13 cellular contexts compared by ENCODE assay signal in the genomic region with DNA sequence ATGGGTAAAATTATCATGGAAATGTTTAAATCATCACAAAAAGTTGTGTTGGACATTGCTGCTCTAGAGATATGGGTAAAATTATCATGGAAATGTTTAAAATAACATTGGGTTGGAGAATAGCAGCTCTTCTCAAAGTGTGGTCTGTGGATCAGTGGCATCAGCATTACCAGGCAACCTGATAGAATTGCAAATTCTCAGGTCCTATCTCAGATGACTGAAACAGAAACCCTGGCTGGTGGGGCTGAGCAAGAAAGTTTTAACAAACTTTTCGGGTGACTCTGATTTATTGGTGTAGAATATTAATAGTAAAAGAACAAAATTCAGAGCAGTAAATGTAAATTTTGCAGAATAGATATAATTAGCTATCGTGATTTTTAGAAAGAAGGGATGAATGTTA. TPM values are rescaled to one million over a fixed set of nuclear protein-coding genes. Genes with fewer than 3 reads are reported as not detected.
DNase-seq lines count a peak whose midpoint lies in the region; ATAC-seq lines count a peak whose summit lies in the region.
"Had no signal": no experiment of that assay in that cellular context is flagged by ENCODE, and none has a peak within 500 bp of the region (broad histone marks: within the 10 kb centered on the region; RNA-seq: fewer than 3 reads in every experiment).

No MANE protein-coding gene starts in this region.

- no peaks in the 10 kb centered on the region for H3K36me3 ChIP-seq in MG63

- H3K9me3 ChIP-seq in MG63, result no peaks in the 10 kb centered on the region
- H3K9me3 ChIP-seq: BE2C had no signal

- DNase-seq in ecto neural progenitor cell (ENCODE audit: low spot score) (no peak), NCI-H2029 treated with DMSO at 0.1 percent for 48 hours (lab: John Stamatoyannopoulos, UW) (no peak), MG63 (no peak)
- no peak for DNase-seq in activated CD4-positive, alpha-beta T cell treated with anti-CD3 and anti-CD28 coated beads, Interleukin-2, amount 10 ng/mL, durations not matched to agents 7 days and 5 days
- DNase-seq: activated CD4-positive, alpha-beta T cell treated with anti-CD3 and anti-CD28 coated beads, Interleukin-2, amount 10 ng/mL, durations not matched to agents 24 days and 14 days; activated gamma-delta T cell; BE2C; NCI-H2171; OCI-M1 had no signal

- H3K36me3 Mint-ChIP-seq in activated CD4-positive, alpha-beta T cell treated with anti-CD3 and anti-CD28 coated beads, Interleukin-2, amount 10 ng/mL, durations not matched to agents 7 days and 5 days (ENCODE audit: low read depth), result peaks cover 31% of the 10 kb centered on the region

- no peaks in the 10 kb centered on the region for H3K9me3 Mint-ChIP-seq in activated CD4-positive, alpha-beta T cell treated with anti-CD3 and anti-CD28 coated beads, Interleukin-2, amount 10 ng/mL, durations not matched to agents 7 days and 5 days
- H3K9me3 Mint-ChIP-seq: activated CD4-positive, alpha-beta T cell treated with anti-CD3 and anti-CD28 coated beads, Interleukin-2, amount 10 ng/mL, durations not matched to agents 24 days and 14 days had no signal

- H3K4me1 Mint-ChIP-seq in activated CD4-positive, alpha-beta T cell treated with anti-CD3 and anti-CD28 coated beads, Interleukin-2, amount 10 ng/mL, durations not matched to agents 7 days and 5 days, result peaks cover 50% of the 10 kb centered on the region

- H3K27me3 ChIP-seq in MG63, result no peaks in the 10 kb centered on the region
- H3K27me3 ChIP-seq: BE2C had no signal

- no peak overlapping the region for H3K4me3 Mint-ChIP-seq in activated CD4-positive, alpha-beta T cell treated with anti-CD3 and anti-CD28 coated beads, Interleukin-2, amount 10 ng/mL, durations not matched to agents 7 days and 5 days
- H3K4me3 Mint-ChIP-seq: activated CD4-positive, alpha-beta T cell treated with anti-CD3 and anti-CD28 coated beads, Interleukin-2, amount 10 ng/mL, durations not matched to agents 24 days and 14 days had no signal

- peak; percentile 68 for ATAC-seq in GM18511 (IDR thresholded peaks at IDR 0.05; ENCODE audit: unreplicated experiment)
- ATAC-seq in GM19455 (IDR thresholded peaks at IDR 0.05; ENCODE audit: unreplicated experiment), result peak; percentile 67
- peak; percentile 71 for ATAC-seq in HG02798 (IDR thresholded peaks at IDR 0.05; ENCODE audit: poor library complexity, unreplicated experiment)
- ATAC-seq in HG03442 (IDR thresholded peaks at IDR 0.05; ENCODE audit: unreplicated experiment), result peak; percentile 72

- H3K4me3 ChIP-seq in MG63, result no peak overlapping the region

- H3K27me3 Mint-ChIP-seq in activated CD4-positive, alpha-beta T cell treated with anti-CD3 and anti-CD28 coated beads, Interleukin-2, amount 10 ng/mL, durations not matched to agents 7 days and 5 days, result no peaks in the 10 kb centered on the region
- H3K27me3 Mint-ChIP-seq: activated CD4-positive, alpha-beta T cell treated with anti-CD3 and anti-CD28 coated beads, Interleukin-2, amount 10 ng/mL, durations not matched to agents 24 days and 14 days had no signal

- CTCF ChIA-PET in activated CD4-positive, alpha-beta T cell treated with anti-CD3 and anti-CD28 coated beads, Interleukin-2, amount 10 ng/mL, durations not matched to agents 7 days and 5 days (lab: Charles Lee), result interaction anchor here (0.6 to 1.4 kb wide), 5 partner anchors 17 to 421 kb away, joined by 3 to 4 read pairs (median 3); no protein-coding TSS in a partner anchor

- no peak overlapping the region for H3K27ac Mint-ChIP-seq in activated CD4-positive, alpha-beta T cell treated with anti-CD3 and anti-CD28 coated beads, Interleukin-2, amount 10 ng/mL, durations not matched to agents 7 days and 5 days
- H3K27ac Mint-ChIP-seq: activated CD4-positive, alpha-beta T cell treated with anti-CD3 and anti-CD28 coated beads, Interleukin-2, amount 10 ng/mL, durations not matched to agents 24 days and 14 days had no signal

- POLR2A ChIA-PET in activated CD4-positive, alpha-beta T cell treated with anti-CD3 and anti-CD28 coated beads, Interleukin-2, amount 10 ng/mL, durations not matched to agents 7 days and 5 days (lab: Charles Lee), result no interaction called here

RNA-seq across cellular contexts. Expression of a gene that starts 28.9 kb away (rescaled TPM):
- 10 to 100 TPM; 28.5 to 29.5 TPM for total RNA-seq in activated CD4-positive, alpha-beta T cell treated with anti-CD3 and anti-CD28 coated beads, Interleukin-2, amount 10 ng/mL, durations not matched to agents 7 days and 5 days
- 7.5 and 12.4 TPM in 2 replicates for total RNA-seq in MG63 (2014; rRNA removed; shearing (Covaris generic); ENCODE audit: low replicate concordance)

RNA-seq across cellular contexts. Expression of a gene that starts 41.4 kb away (rescaled TPM):
- 10 to 100 TPM; 33.7 to 37.7 TPM for total RNA-seq in activated CD4-positive, alpha-beta T cell treated with anti-CD3 and anti-CD28 coated beads, Interleukin-2, amount 10 ng/mL, durations not matched to agents 7 days and 5 days
- 7.4 and 19.1 TPM in 2 replicates for total RNA-seq in MG63 (2014; rRNA removed; shearing (Covaris generic); ENCODE audit: low replicate concordance)
